1 cellular context compared by ENCODE assay signal in the genomic region with DNA sequence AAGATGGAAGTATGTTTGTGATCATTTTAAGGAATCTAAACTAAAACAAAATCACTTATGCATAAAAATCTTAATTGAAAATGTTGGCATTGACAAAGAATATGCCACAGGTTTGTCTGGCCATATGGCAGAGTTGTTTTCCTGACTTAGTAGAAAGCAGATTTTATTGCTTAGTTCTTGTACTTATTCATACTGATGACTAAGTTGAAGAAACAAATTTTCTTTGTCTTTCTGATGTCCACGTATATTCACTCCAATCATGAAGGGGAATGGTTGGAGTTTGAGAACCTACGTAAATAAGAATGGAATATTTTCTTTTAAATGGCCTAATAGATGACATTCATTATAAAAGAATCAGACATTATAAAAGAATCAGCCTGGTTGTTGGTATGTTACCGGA.
TF ChIP-seq lines count a peak whose summit lies in the region.

No MANE protein-coding gene starts in this region.

TF ChIP-seq in GM23338, 12 proteins besides CTCF, POLR2A, EP300 and RAD21 (continued from another document):
- TF ChIP-seq, protein P1, sequence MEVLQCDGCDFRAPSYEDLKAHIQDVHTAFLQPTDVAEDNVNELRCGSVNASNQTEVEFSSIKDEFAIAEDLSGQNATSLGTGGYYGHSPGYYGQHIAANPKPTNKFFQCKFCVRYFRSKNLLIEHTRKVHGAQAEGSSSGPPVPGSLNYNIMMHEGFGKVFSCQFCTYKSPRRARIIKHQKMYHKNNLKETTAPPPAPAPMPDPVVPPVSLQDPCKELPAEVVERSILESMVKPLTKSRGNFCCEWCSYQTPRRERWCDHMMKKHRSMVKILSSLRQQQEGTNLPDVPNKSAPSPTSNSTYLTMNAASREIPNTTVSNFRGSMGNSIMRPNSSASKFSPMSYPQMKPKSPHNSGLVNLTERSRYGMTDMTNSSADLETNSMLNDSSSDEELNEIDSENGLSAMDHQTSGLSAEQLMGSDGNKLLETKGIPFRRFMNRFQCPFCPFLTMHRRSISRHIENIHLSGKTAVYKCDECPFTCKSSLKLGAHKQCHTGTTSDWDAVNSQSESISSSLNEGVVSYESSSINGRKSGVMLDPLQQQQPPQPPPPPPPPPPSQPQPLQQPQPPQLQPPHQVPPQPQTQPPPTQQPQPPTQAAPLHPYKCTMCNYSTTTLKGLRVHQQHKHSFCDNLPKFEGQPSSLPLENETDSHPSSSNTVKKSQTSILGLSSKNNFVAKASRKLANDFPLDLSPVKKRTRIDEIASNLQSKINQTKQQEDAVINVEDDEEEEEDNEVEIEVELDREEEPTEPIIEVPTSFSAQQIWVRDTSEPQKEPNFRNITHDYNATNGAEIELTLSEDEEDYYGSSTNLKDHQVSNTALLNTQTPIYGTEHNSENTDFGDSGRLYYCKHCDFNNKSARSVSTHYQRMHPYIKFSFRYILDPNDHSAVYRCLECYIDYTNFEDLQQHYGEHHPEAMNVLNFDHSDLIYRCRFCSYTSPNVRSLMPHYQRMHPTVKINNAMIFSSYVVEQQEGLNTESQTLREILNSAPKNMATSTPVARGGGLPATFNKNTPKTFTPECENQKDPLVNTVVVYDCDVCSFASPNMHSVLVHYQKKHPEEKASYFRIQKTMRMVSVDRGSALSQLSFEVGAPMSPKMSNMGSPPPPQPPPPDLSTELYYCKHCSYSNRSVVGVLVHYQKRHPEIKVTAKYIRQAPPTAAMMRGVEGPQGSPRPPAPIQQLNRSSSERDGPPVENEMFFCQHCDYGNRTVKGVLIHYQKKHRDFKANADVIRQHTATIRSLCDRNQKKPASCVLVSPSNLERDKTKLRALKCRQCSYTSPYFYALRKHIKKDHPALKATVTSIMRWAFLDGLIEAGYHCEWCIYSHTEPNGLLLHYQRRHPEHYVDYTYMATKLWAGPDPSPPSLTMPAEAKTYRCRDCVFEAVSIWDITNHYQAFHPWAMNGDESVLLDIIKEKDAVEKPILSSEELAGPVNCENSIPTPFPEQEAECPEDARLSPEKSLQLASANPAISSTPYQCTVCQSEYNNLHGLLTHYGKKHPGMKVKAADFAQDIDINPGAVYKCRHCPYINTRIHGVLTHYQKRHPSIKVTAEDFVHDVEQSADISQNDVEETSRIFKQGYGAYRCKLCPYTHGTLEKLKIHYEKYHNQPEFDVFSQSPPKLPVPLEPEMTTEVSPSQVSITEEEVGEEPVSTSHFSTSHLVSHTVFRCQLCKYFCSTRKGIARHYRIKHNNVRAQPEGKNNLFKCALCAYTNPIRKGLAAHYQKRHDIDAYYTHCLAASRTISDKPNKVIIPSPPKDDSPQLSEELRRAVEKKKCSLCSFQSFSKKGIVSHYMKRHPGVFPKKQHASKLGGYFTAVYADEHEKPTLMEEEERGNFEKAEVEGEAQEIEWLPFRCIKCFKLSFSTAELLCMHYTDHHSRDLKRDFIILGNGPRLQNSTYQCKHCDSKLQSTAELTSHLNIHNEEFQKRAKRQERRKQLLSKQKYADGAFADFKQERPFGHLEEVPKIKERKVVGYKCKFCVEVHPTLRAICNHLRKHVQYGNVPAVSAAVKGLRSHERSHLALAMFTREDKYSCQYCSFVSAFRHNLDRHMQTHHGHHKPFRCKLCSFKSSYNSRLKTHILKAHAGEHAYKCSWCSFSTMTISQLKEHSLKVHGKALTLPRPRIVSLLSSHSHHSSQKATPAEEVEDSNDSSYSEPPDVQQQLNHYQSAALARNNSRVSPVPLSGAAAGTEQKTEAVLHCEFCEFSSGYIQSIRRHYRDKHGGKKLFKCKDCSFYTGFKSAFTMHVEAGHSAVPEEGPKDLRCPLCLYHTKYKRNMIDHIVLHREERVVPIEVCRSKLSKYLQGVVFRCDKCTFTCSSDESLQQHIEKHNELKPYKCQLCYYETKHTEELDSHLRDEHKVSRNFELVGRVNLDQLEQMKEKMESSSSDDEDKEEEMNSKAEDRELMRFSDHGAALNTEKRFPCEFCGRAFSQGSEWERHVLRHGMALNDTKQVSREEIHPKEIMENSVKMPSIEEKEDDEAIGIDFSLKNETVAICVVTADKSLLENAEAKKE (CRISPR knock-in tag; IDR thresholded peaks at IDR 0.05), result no peak
- TF ChIP-seq NANOG (IDR thresholded peaks at IDR 0.05; ENCODE audit: borderline replicate concordance) (no peak), EZH2 (IDR thresholded peaks at IDR 0.05; ENCODE audit: low read depth, unreplicated experiment) (no peak), POLR2AphosphoS5 (IDR thresholded peaks at IDR 0.05; ENCODE audit: low read depth) (no peak), CREB1 (CRISPR knock-in tag; IDR thresholded peaks at IDR 0.05; ENCODE audit: low read depth) (no peak), REST (IDR thresholded peaks at IDR 0.05; ENCODE audit: unreplicated experiment) (no peak), STAT1 (IDR thresholded peaks at IDR 0.05; ENCODE audit: unreplicated experiment) (no peak), JUNB (IDR thresholded peaks at IDR 0.05; ENCODE audit: unreplicated experiment) (no peak), EZH2phosphoT487 (IDR thresholded peaks at IDR 0.05; ENCODE audit: unreplicated experiment) (no peak)
